8 cellular contexts compared by ENCODE assay signal in genomic region chr22:35631597-35631996, GRCh38. TPM values are rescaled to one million over a fixed set of nuclear protein-coding genes. Genes with fewer than 3 reads are reported as not detected.
DNase-seq lines count a peak whose midpoint lies in the region; ATAC-seq and TF ChIP-seq lines count a peak whose summit lies in the region.

No MANE protein-coding gene starts in this region.

- no peaks in the 10 kb centered on the region for H3K9me3 ChIP-seq in IMR-90 (ENCODE audit: control insufficient read depth, insufficient read depth, low read length)

- H3K14ac ChIP-seq in IMR-90 (replicated peaks; ENCODE audit: low read depth, low read length) = no peak overlapping the region

- no peak overlapping the region for H3K18ac ChIP-seq in IMR-90 (ENCODE audit: low read depth, low read length)

- in situ Hi-C loops in IMR-90 (cut with MboI; ENCODE audit: low sequenced_read_pairs) = loop anchor here (10.0 kb wide), 1 partner anchor 203 kb away; no protein-coding TSS in a partner anchor

- no peak overlapping the region for H2AFZ ChIP-seq in IMR-90 (replicated peaks; ENCODE audit: low read length, poor library complexity)

- CTCF ChIA-PET in IMR-90 (lab: Yijun Ruan, JAX) = interaction anchor here (1.1 to 1.2 kb wide), 2 partner anchors 133 to 483 kb away, joined by 3 to 4 read pairs; no protein-coding TSS in a partner anchor

- H3K23ac ChIP-seq in IMR-90 (ENCODE audit: low read depth, low read length) = no peak overlapping the region

- H4K20me1 ChIP-seq in IMR-90 (ENCODE audit: insufficient read depth, low read length) = no peaks in the 10 kb centered on the region

- dilution Hi-C loops in IMR-90 (cut with HindIII; ENCODE audit: low sequenced_read_pairs, unreplicated experiment) = no loop called here

- no peak overlapping the region for H3K4me2 ChIP-seq in IMR-90 (ENCODE audit: low read depth, low read length)

- no peak overlapping the region for H2AK9ac ChIP-seq in IMR-90 (replicated peaks; ENCODE audit: low read depth, low read length, poor library complexity)

- intact Hi-C loops in IMR-90 (cut with micrococcal nuclease) = no loop called here

- POLR2A ChIA-PET in IMR-90 (lab: Charles Lee; ENCODE audit: unreplicated experiment) = no interaction called here

- peaks cover 9% of the 10 kb centered on the region for H3K4me1 ChIP-seq in IMR-90 (ENCODE audit: control insufficient read depth, insufficient read depth, low read length)

- H3K36me3 ChIP-seq in IMR-90 (ENCODE audit: control insufficient read depth, insufficient read depth, low read length) = no peaks in the 10 kb centered on the region

- H3K4ac ChIP-seq in IMR-90 (ENCODE audit: low read depth, low read length) = peak overlapping the region; percentile 32; the same call in 1 of the 2 replicates

- H3K27ac ChIP-seq in IMR-90 (ENCODE audit: insufficient read depth, low read length) = no peak overlapping the region

- peak; percentile 50 for TF ChIP-seq RAD21 in IMR-90 (IDR thresholded peaks at IDR 0.05; ENCODE audit: low read length)

- ATAC-seq in IMR-90 (ENCODE audit: low read depth) (no peak), HG03095 (IDR thresholded peaks at IDR 0.05; ENCODE audit: unreplicated experiment) (no peak), GM21723 (IDR thresholded peaks at IDR 0.05; ENCODE audit: unreplicated experiment) (no peak)

- DNase-seq in EL (peak; percentile 50), IMR-90 (no peak), UCSD-AML1 (lab: John Stamatoyannopoulos, UW; ENCODE audit: unreplicated experiment) (peak; percentile 65), fibroblast of villous mesenchyme (ENCODE audit: low read depth) (peak; percentile 36), GM03348 (ENCODE audit: low spot score) (no peak)
- DNase-seq in stimulated activated CD4-positive, alpha-beta T cell treated with anti-CD3 and anti-CD28 coated beads, Interleukin-4, amount 100 ng/mL, for 1 hour = peak; percentile 41

- no peak overlapping the region for H3K56ac ChIP-seq in IMR-90 (ENCODE audit: extremely low read depth, insufficient read depth, low read length)

- H4K8ac ChIP-seq in IMR-90 (ENCODE audit: low read depth in 2 of 2, low read length in 2 of 2) = no peak overlapping the region

- H2BK20ac ChIP-seq in IMR-90 (ENCODE audit: low read depth, low read length) = no peak overlapping the region; the same call in 1 of the 2 replicates

- 0 out of 2 replicates have a peak overlapping the region, but pooled peaks have one; percentile 20 for H2BK120ac ChIP-seq in IMR-90 (ENCODE audit: low read depth, low read length)

- TF ChIP-seq POLR2A in IMR-90 (IDR thresholded peaks at IDR 0.05; ENCODE audit: low read depth, low read length) = no peak

- peak overlapping the region; percentile 9; the same call in 1 of the 2 replicates for H2AK5ac ChIP-seq in IMR-90 (ENCODE audit: low read depth, low read length)

- H4K5ac ChIP-seq in IMR-90 (ENCODE audit: low read depth, low read length) = no peak overlapping the region

- H3K79me1 ChIP-seq in IMR-90 (ENCODE audit: low read depth in 1 of 2, low read length in 2 of 2) = peaks cover 3 to 14% of the 10 kb centered on the region in 2 experiments; a peak in 3 of 4 replicates

- no TSS peak for BruUV-seq in IMR-90 (replicated peaks; lab: Mats Ljungman, UMichigan)

- H3K4me3 ChIP-seq in IMR-90 (ENCODE audit: insufficient read depth, low read depth, low read length) (no peak overlapping the region), fibroblast of villous mesenchyme (ENCODE audit: low read depth, low read length) (no peak overlapping the region)

- H3K9ac ChIP-seq in IMR-90 (ENCODE audit: low read depth, low read length) = no peak overlapping the region

- H3K27me3 ChIP-seq in IMR-90 (ENCODE audit: control insufficient read depth, insufficient read depth, low read length) = no peaks in the 10 kb centered on the region

- WGBS in IMR-90 (ENCODE audit: extremely low coverage in 2 of 2, insufficient read length in 1 of 2), 2 experiments = 83% methylated on average over 2 of the region's 5 CpGs; no CpG with 5 or more reads in 1 of the 2 experiments

- TF ChIP-seq CTCF in IMR-90 (conservative IDR thresholded peaks at IDR 0.05; ENCODE audit: low read depth, low read length) (peak; percentile 40), fibroblast of villous mesenchyme (IDR thresholded peaks at IDR 0.05; ENCODE audit: insufficient read depth, low read depth, low read length) (peak; percentile 57)

- H2BK15ac ChIP-seq in IMR-90 (ENCODE audit: low read depth, low read length) = peak overlapping the region; percentile 28; the same call in 2 of the 3 replicates

- H4K91ac ChIP-seq in IMR-90 (ENCODE audit: insufficient read depth, low read depth, low read length) = no peak overlapping the region

- H2BK5ac ChIP-seq in IMR-90 (ENCODE audit: low read depth, low read length, poor library complexity, severe bottlenecking) = no peak overlapping the region

- peaks cover 20% of the 10 kb centered on the region for H3K9me1 ChIP-seq in IMR-90 (ENCODE audit: insufficient read depth, low read length)

TF ChIP-seq in IMR-90, 13 proteins besides CTCF, POLR2A, EP300 and RAD21:
- no peak for TF ChIP-seq USF2 (IDR thresholded peaks at IDR 0.05; ENCODE audit: low read depth, low read length)
- peak; percentile 17; the same call in 1 of the 2 replicates for TF ChIP-seq SMC3 (IDR thresholded peaks at IDR 0.05; ENCODE audit: low read depth, low read length)
- no peak for TF ChIP-seq MXI1 (IDR thresholded peaks at IDR 0.05; ENCODE audit: borderline replicate concordance, low read depth, low read length)

RNA-seq across cellular contexts. Expression of gene MB, which starts 14.5 kb away (rescaled TPM):
- not detected in 2 replicates for total RNA-seq in IMR-90 (2012; rRNA removed)
- polyA plus RNA-seq in IMR-90 (2012; rRNA removed) = not detected in 2 replicates
- not detected in 2 replicates for polyA plus RNA-seq in IMR-90 (2012; cell fraction: cytosol; rRNA removed)
- polyA plus RNA-seq in IMR-90 (2012; cell fraction: nucleus; rRNA removed; ENCODE audit: low replicate concordance) = not detected in 2 replicates
- total RNA-seq in fibroblast of villous mesenchyme = not detected in 2 replicates

RNA-seq across cellular contexts. Expression of gene APOL6, which starts 16.6 kb away (rescaled TPM):
- 7.2 TPM in 2 replicates for total RNA-seq in IMR-90 (2012; rRNA removed)
- 0.86 and 1.2 TPM in 2 replicates for polyA plus RNA-seq in IMR-90 (2012; rRNA removed)
- 0.47 and 0.64 TPM in 2 replicates for polyA plus RNA-seq in IMR-90 (2012; cell fraction: cytosol; rRNA removed)
- 0.32 and 1.4 TPM in 2 replicates for polyA plus RNA-seq in IMR-90 (2012; cell fraction: nucleus; rRNA removed; ENCODE audit: low replicate concordance)
- total RNA-seq in fibroblast of villous mesenchyme = 33.8 and 39.3 TPM in 2 replicates

Comparison
In these comparisons a context has a peak if more than half of its experiments do, and no peak if none do; other contexts are left out.
1. DNase-seq: peak in EL (single experiment), UCSD-AML1 (single experiment), fibroblast of villous mesenchyme (single experiment) and stimulated activated CD4-positive, alpha-beta T cell treated with anti-CD3 and anti-CD28 coated beads, Interleukin-4, amount 100 ng/mL, for 1 hour (single experiment); none in IMR-90 (single experiment) and GM03348 (single experiment).